ENCODE assay signal across 1 cellular context in the genomic region with DNA sequence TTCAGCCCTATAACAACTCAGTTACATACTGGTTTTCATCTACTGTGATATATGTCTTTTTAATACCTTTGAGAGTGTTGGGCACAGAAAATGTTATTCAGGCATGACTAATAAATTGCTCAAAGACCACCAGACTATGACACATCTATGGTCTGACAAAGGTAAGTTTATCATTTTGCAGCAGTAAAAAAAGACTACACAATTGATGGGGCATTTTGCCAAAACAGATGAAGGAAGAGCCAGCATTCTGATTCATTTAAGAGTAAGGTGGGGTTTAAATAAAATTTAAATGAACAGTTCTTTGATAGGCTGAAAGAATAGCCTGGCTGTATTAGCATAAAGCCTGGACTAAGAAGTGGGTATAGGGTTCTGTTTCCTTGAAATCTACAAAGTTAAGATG.
TF ChIP-seq lines count a peak whose summit lies in the region.

No MANE protein-coding gene starts in this region.

TF ChIP-seq in endothelial cell of umbilical vein, 7 proteins besides CTCF, POLR2A, EP300 and RAD21:
- TF ChIP-seq JUN (IDR thresholded peaks at IDR 0.05; ENCODE audit: borderline replicate concordance, insufficient read depth, insufficient read length, low read depth) = no peak
- TF ChIP-seq FOS (IDR thresholded peaks at IDR 0.05; ENCODE audit: borderline replicate concordance, insufficient read depth, low read length) = peak; percentile 49
- TF ChIP-seq POLR2AphosphoS5 (IDR thresholded peaks at IDR 0.05; ENCODE audit: insufficient read depth, low read depth, low read length) = no peak
- TF ChIP-seq GATA2 (IDR thresholded peaks at IDR 0.05; ENCODE audit: insufficient read depth, insufficient read length, low read depth, low read length) = no peak
- no peak for TF ChIP-seq MYC (IDR thresholded peaks at IDR 0.05; ENCODE audit: low read depth, low read length)
- no peak for TF ChIP-seq EZH2 (IDR thresholded peaks at IDR 0.05; ENCODE audit: borderline replicate concordance, low read depth, low read length, severe bottlenecking)
- TF ChIP-seq, protein P1, sequence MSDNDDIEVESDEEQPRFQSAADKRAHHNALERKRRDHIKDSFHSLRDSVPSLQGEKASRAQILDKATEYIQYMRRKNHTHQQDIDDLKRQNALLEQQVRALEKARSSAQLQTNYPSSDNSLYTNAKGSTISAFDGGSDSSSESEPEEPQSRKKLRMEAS (IDR thresholded peaks at IDR 0.05; ENCODE audit: insufficient read depth, insufficient read length) = no peak
